In the genomic region with DNA sequence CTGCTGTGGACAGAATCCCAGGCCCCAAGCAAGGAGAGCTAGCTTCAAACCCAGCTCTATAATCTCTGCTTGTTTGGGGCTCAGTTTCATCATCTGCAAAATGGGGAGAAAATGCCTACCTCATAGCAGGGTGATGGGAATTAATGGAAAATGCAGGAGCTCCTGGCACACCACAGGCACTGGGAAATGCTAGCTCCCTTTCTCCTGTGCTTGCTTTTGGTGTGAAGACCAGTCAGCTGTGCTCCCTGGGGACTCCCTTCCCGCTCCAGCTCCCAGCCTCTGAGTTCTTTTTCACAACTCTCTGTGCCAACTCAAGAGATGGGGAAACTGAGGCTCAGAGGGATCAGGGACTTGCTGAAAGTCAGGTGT, we compare ENCODE assay signal across 1 cellular context.
TF ChIP-seq lines count a peak whose summit lies in the region.

No MANE protein-coding gene starts in this region.

TF ChIP-seq in IMR-90, 13 proteins besides CTCF, POLR2A, EP300 and RAD21:
- TF ChIP-seq NFE2L2 (IDR thresholded peaks at IDR 0.05; ENCODE audit: low read depth, low read length) (no peak), FOS (IDR thresholded peaks at IDR 0.05; ENCODE audit: low read depth, low read length) (no peak), BHLHE40 (IDR thresholded peaks at IDR 0.05; ENCODE audit: low read depth, low read length) (no peak), SMC3 (IDR thresholded peaks at IDR 0.05; ENCODE audit: low read depth, low read length) (no peak), MAZ (IDR thresholded peaks at IDR 0.05; ENCODE audit: borderline replicate concordance, low read depth, low read length) (no peak), RCOR1 (IDR thresholded peaks at IDR 0.05; ENCODE audit: insufficient replicate concordance, low read length) (no peak), RFX5 (IDR thresholded peaks at IDR 0.05; ENCODE audit: low read depth, low read length) (no peak), MXI1 (IDR thresholded peaks at IDR 0.05; ENCODE audit: borderline replicate concordance, low read depth, low read length) (no peak), CEBPB (IDR thresholded peaks at IDR 0.05; ENCODE audit: low read depth, low read length) (no peak), CHD1 (IDR thresholded peaks at IDR 0.05; ENCODE audit: low read depth, low read length) (no peak), MAFK (IDR thresholded peaks at IDR 0.05; ENCODE audit: low read depth, low read length) (no peak)
- TF ChIP-seq, protein P1, sequence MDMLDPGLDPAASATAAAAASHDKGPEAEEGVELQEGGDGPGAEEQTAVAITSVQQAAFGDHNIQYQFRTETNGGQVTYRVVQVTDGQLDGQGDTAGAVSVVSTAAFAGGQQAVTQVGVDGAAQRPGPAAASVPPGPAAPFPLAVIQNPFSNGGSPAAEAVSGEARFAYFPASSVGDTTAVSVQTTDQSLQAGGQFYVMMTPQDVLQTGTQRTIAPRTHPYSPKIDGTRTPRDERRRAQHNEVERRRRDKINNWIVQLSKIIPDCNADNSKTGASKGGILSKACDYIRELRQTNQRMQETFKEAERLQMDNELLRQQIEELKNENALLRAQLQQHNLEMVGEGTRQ (IDR thresholded peaks at IDR 0.05; ENCODE audit: low read depth, low read length) = no peak
- TF ChIP-seq, protein P2, sequence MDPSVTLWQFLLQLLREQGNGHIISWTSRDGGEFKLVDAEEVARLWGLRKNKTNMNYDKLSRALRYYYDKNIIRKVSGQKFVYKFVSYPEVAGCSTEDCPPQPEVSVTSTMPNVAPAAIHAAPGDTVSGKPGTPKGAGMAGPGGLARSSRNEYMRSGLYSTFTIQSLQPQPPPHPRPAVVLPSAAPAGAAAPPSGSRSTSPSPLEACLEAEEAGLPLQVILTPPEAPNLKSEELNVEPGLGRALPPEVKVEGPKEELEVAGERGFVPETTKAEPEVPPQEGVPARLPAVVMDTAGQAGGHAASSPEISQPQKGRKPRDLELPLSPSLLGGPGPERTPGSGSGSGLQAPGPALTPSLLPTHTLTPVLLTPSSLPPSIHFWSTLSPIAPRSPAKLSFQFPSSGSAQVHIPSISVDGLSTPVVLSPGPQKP (IDR thresholded peaks at IDR 0.05; ENCODE audit: borderline replicate concordance, low read depth, low read length) = no peak
TF ChIP-seq in IMR-90: peak in this region for 0.
